In genomic region chr15:55819397-55820034, GRCh38 we compare ENCODE assay signal across 2 cellular contexts.
TF ChIP-seq lines count a peak whose summit lies in the region.

No MANE protein-coding gene starts in this region.

TF ChIP-seq in HepG2, 621 proteins besides CTCF, POLR2A, EP300 and RAD21 (continues in another document):
- TF ChIP-seq MTA3 (CRISPR knock-in tag; IDR thresholded peaks at IDR 0.05) (no peak), ZMYM2 (CRISPR knock-in tag; IDR thresholded peaks at IDR 0.05) (no peak), HOXA3 (CRISPR knock-in tag; IDR thresholded peaks at IDR 0.05) (no peak), LCORL (IDR thresholded peaks at IDR 0.05) (no peak), LCORL (CRISPR knock-in tag; IDR thresholded peaks at IDR 0.05) (no peak), ZNF33B (CRISPR knock-in tag; IDR thresholded peaks at IDR 0.05) (no peak), IKZF1 (IDR thresholded peaks at IDR 0.05) (no peak), ZNF83 (CRISPR knock-in tag; IDR thresholded peaks at IDR 0.05; ENCODE audit: borderline replicate concordance) (no peak), ZUFSP (CRISPR knock-in tag; IDR thresholded peaks at IDR 0.05; ENCODE audit: borderline replicate concordance) (no peak), ZNF501 (CRISPR knock-in tag; IDR thresholded peaks at IDR 0.05) (no peak), ZNF446 (CRISPR knock-in tag; IDR thresholded peaks at IDR 0.05) (no peak), PITX1 (CRISPR knock-in tag; IDR thresholded peaks at IDR 0.05) (no peak), ZBTB20 (CRISPR knock-in tag; IDR thresholded peaks at IDR 0.05; ENCODE audit: borderline replicate concordance, low read depth) (no peak), MATR3 (CRISPR knock-in tag; IDR thresholded peaks at IDR 0.05) (no peak), ZNF414 (CRISPR knock-in tag; IDR thresholded peaks at IDR 0.05) (no peak), PLRG1 (conservative IDR thresholded peaks at IDR 0.05) (no peak), DPF2 (CRISPR knock-in tag; IDR thresholded peaks at IDR 0.05; ENCODE audit: borderline replicate concordance, low read depth) (no peak)
- TF ChIP-seq, protein P1, sequence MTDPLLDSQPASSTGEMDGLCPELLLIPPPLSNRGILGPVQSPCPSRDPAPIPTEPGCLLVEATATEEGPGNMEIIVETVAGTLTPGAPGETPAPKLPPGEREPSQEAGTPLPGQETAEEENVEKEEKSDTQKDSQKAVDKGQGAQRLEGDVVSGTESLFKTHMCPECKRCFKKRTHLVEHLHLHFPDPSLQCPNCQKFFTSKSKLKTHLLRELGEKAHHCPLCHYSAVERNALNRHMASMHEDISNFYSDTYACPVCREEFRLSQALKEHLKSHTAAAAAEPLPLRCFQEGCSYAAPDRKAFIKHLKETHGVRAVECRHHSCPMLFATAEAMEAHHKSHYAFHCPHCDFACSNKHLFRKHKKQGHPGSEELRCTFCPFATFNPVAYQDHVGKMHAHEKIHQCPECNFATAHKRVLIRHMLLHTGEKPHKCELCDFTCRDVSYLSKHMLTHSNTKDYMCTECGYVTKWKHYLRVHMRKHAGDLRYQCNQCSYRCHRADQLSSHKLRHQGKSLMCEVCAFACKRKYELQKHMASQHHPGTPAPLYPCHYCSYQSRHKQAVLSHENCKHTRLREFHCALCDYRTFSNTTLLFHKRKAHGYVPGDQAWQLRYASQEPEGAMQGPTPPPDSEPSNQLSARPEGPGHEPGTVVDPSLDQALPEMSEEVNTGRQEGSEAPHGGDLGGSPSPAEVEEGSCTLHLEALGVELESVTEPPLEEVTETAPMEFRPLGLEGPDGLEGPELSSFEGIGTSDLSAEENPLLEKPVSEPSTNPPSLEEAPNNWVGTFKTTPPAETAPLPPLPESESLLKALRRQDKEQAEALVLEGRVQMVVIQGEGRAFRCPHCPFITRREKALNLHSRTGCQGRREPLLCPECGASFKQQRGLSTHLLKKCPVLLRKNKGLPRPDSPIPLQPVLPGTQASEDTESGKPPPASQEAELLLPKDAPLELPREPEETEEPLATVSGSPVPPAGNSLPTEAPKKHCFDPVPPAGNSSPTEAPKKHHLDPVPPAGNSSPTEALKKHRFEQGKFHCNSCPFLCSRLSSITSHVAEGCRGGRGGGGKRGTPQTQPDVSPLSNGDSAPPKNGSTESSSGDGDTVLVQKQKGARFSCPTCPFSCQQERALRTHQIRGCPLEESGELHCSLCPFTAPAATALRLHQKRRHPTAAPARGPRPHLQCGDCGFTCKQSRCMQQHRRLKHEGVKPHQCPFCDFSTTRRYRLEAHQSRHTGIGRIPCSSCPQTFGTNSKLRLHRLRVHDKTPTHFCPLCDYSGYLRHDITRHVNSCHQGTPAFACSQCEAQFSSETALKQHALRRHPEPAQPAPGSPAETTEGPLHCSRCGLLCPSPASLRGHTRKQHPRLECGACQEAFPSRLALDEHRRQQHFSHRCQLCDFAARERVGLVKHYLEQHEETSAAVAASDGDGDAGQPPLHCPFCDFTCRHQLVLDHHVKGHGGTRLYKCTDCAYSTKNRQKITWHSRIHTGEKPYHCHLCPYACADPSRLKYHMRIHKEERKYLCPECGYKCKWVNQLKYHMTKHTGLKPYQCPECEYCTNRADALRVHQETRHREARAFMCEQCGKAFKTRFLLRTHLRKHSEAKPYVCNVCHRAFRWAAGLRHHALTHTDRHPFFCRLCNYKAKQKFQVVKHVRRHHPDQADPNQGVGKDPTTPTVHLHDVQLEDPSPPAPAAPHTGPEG (CRISPR knock-in tag; IDR thresholded peaks at IDR 0.05), result no peak
- TF ChIP-seq, protein P2, sequence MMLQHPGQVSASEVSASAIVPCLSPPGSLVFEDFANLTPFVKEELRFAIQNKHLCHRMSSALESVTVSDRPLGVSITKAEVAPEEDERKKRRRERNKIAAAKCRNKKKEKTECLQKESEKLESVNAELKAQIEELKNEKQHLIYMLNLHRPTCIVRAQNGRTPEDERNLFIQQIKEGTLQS (CRISPR knock-in tag; IDR thresholded peaks at IDR 0.05), result no peak
- TF ChIP-seq, protein P3, sequence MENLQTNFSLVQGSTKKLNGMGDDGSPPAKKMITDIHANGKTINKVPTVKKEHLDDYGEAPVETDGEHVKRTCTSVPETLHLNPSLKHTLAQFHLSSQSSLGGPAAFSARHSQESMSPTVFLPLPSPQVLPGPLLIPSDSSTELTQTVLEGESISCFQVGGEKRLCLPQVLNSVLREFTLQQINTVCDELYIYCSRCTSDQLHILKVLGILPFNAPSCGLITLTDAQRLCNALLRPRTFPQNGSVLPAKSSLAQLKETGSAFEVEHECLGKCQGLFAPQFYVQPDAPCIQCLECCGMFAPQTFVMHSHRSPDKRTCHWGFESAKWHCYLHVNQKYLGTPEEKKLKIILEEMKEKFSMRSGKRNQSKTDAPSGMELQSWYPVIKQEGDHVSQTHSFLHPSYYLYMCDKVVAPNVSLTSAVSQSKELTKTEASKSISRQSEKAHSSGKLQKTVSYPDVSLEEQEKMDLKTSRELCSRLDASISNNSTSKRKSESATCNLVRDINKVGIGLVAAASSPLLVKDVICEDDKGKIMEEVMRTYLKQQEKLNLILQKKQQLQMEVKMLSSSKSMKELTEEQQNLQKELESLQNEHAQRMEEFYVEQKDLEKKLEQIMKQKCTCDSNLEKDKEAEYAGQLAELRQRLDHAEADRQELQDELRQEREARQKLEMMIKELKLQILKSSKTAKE (CRISPR knock-in tag; IDR thresholded peaks at IDR 0.05; ENCODE audit: borderline replicate concordance), result no peak

TF ChIP-seq in H1, 55 proteins besides CTCF, POLR2A, EP300 and RAD21:
- TF ChIP-seq SP4 (IDR thresholded peaks at IDR 0.05; ENCODE audit: low read length) (no peak), JUND (IDR thresholded peaks at IDR 0.05; ENCODE audit: low read length) (no peak)
TF ChIP-seq in H1: peak in this region for 0.
